ENCODE assay signal across 7 cellular contexts in the genomic region with DNA sequence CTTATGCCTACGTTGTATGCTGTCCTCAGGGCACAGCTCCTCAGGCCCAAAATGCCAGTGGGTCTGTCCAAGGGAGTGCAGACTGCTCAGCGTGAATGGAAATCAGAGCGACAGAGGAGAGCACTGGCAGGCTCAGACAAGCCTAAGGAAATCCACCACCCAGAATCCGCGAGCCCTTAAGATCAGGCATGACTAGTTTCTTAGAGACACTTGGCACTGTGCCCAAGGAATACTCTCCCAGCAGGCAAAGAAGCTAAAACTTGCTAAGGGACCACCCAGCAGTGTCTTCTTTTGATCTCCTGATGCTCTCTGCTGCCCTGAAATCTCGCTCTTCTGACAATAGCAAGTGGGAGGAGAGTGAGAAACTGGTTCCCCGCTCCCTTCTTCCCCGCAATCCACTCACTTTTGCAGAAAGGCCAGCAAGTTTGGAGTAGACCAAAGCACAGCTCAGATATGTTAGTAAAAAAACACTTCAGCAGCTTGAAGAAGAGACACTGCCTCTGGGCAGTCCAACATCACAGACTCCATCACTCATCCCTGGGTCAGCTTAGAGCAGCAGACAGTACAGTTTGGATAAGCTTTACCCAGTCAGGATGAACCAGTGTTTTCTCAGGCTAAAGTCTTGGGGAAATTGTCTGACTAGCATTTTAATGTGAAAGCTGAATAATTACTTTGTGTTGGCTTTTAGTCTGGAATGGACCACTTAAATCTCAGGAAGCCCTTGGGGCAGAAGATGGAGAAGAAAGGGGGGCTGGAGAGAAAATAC. TPM values are rescaled to one million over a fixed set of nuclear protein-coding genes. Genes with fewer than 3 reads are reported as not detected.
DNase-seq lines count a peak whose midpoint lies in the region; ATAC-seq and TF ChIP-seq lines count a peak whose summit lies in the region.

No MANE protein-coding gene starts in this region.

- H3K4me1 ChIP-seq in adipocyte (ENCODE audit: control insufficient read depth, insufficient read depth, low read length) (peaks cover 73% of the 10 kb centered on the region), right atrium auricular region (peaks cover 0 to 50% of the 10 kb centered on the region in 2 donors)

- no peak for TF ChIP-seq RAD21 in Ishikawa (IDR thresholded peaks at IDR 0.05; ENCODE audit: low read depth)

- H3K27me3 ChIP-seq in adipocyte (replicated peaks; ENCODE audit: control insufficient read depth, insufficient read depth, low read length): no peaks in the 10 kb centered on the region
- H3K27me3 ChIP-seq in right atrium auricular region: no peaks in the 10 kb centered on the region

- H3K36me3 ChIP-seq in adipocyte (ENCODE audit: control insufficient read depth, insufficient read depth, low read length, severe bottlenecking): peaks cover 66% of the 10 kb centered on the region
- H3K36me3 ChIP-seq in right atrium auricular region: peaks cover 18% of the 10 kb centered on the region

- H3K9me3 ChIP-seq in adipocyte (ENCODE audit: control insufficient read depth, low read length): no peaks in the 10 kb centered on the region
- no peaks in the 10 kb centered on the region for H3K9me3 ChIP-seq in right atrium auricular region

- no peak for ATAC-seq in HG03342 (IDR thresholded peaks at IDR 0.05; ENCODE audit: unreplicated experiment)
- no peak for ATAC-seq in HG03175 (IDR thresholded peaks at IDR 0.05; ENCODE audit: unreplicated experiment)

- H3K4me3 ChIP-seq in adipocyte (ENCODE audit: low read length): peak overlapping the region; percentile 19
- no peak overlapping the region for H3K4me3 ChIP-seq in right atrium auricular region

- no peak for TF ChIP-seq CTCF in right atrium auricular region (IDR thresholded peaks at IDR 0.05)

- H3K27ac ChIP-seq in right atrium auricular region: peak overlapping the region; percentile 50 to 56
- peak overlapping the region; percentile 39 for H3K27ac ChIP-seq in substantia nigra (ENCODE audit: low read depth, low read length, poor library complexity, severe bottlenecking)

- DNase-seq in adipocyte (ENCODE audit: low read depth) (peak; percentile 61), right atrium auricular region (ENCODE audit: low spot score) (no peak), substantia nigra (lab: John Stamatoyannopoulos, UW) (peak in 17 of 49 donors; percentile 20 to 59 (median 43))
- no peak for DNase-seq in activated effector memory CD4-positive, alpha-beta T cell treated with Interleukin-2 at 50 U/mL for 16 hours

- no peak for TF ChIP-seq EP300 in Ishikawa (IDR thresholded peaks at IDR 0.05; ENCODE audit: borderline replicate concordance)

- H3K9ac ChIP-seq in adipocyte (ENCODE audit: low read length): peak overlapping the region; percentile 82

TF ChIP-seq in Ishikawa, 13 proteins besides CTCF, POLR2A, EP300 and RAD21:
- TF ChIP-seq CREB1 (IDR thresholded peaks at IDR 0.05; ENCODE audit: low read depth): no peak
- TF ChIP-seq FOXM1 (IDR thresholded peaks at IDR 0.05; ENCODE audit: borderline replicate concordance, low read depth): no peak
- TF ChIP-seq TEAD4 (IDR thresholded peaks at IDR 0.05): no peak
- no peak for TF ChIP-seq USF1 (IDR thresholded peaks at IDR 0.05)
- TF ChIP-seq NFIC (IDR thresholded peaks at IDR 0.05): peak; percentile 48
- no peak for TF ChIP-seq TCF12 (IDR thresholded peaks at IDR 0.05; ENCODE audit: low read depth)
- TF ChIP-seq, protein P1, sequence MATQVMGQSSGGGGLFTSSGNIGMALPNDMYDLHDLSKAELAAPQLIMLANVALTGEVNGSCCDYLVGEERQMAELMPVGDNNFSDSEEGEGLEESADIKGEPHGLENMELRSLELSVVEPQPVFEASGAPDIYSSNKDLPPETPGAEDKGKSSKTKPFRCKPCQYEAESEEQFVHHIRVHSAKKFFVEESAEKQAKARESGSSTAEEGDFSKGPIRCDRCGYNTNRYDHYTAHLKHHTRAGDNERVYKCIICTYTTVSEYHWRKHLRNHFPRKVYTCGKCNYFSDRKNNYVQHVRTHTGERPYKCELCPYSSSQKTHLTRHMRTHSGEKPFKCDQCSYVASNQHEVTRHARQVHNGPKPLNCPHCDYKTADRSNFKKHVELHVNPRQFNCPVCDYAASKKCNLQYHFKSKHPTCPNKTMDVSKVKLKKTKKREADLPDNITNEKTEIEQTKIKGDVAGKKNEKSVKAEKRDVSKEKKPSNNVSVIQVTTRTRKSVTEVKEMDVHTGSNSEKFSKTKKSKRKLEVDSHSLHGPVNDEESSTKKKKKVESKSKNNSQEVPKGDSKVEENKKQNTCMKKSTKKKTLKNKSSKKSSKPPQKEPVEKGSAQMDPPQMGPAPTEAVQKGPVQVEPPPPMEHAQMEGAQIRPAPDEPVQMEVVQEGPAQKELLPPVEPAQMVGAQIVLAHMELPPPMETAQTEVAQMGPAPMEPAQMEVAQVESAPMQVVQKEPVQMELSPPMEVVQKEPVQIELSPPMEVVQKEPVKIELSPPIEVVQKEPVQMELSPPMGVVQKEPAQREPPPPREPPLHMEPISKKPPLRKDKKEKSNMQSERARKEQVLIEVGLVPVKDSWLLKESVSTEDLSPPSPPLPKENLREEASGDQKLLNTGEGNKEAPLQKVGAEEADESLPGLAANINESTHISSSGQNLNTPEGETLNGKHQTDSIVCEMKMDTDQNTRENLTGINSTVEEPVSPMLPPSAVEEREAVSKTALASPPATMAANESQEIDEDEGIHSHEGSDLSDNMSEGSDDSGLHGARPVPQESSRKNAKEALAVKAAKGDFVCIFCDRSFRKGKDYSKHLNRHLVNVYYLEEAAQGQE (IDR thresholded peaks at IDR 0.05; ENCODE audit: low read depth): no peak

RNA-seq across cellular contexts. Expression of gene TRAF3IP2, which starts 32.4 kb away (rescaled TPM):
- total RNA-seq in right atrium auricular region: 10 to 100 TPM; 12.1 to 25.2 TPM
